In the genomic region with DNA sequence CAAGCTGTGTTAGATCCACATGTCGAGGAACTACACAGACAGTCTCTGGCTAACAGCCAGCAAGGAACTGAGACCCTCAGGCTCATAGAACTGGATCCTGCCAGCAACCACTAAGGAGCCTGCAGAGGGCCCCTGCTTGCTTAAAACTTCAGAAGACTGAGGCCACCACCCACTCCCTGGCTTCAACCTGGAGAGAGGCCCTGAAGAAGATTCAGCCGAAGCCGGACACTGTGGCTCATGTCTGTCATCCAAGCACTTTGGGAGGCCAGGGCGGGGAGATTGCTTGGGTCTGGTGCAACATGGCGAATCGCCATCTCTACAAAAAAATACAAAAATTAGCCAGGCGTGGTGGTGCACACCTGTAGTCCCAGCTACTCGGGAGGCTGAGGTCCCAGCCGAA, we compare ENCODE assay signal across 19 cellular contexts.
"Had no signal": no experiment of that assay in that cellular context is flagged by ENCODE, and none has a peak within 500 bp of the region (broad histone marks: within the 10 kb centered on the region; RNA-seq: fewer than 3 reads in every experiment).

No MANE protein-coding gene starts in this region.

- DNase-seq: activated CD4-positive, alpha-beta T cell treated with anti-CD3 and anti-CD28 coated beads for 4 hours; activated CD4-positive, alpha-beta T cell treated with anti-CD3 and anti-CD28 coated beads, Interleukin-2, amount 50 U/mL, for 4 hours; activated gamma-delta T cell treated with Interleukin-2 at 50 U/mL for 16 hours; activated naive CD4-positive, alpha-beta T cell treated with anti-CD3 and anti-CD28 coated beads, Interleukin-2, amount 50 U/mL, for 16 hours; activated T-cell treated with anti-CD3 and anti-CD28 coated beads for 4 hours; amniotic stem cell; dermis blood vessel endothelial cell; effector CD8-positive, alpha-beta T cell; midbrain; naive thymus-derived CD4-positive, alpha-beta T cell; nucleus accumbens; retina; spleen; stimulated activated CD4-positive, alpha-beta T cell treated with anti-CD3 and anti-CD28 coated beads, Interleukin-2, amount 100 ng/mL, for 48 hours; stimulated activated naive CD4-positive, alpha-beta T cell treated with Interleukin-2 at 50 U/mL for 16 hours; transverse colon had no signal

- ATAC-seq: naive thymus-derived CD4-positive, alpha-beta T cell; T-cell had no signal

- H3K27ac ChIP-seq: spleen, transverse colon had no signal

- H3K36me3 ChIP-seq: pancreas, prostate gland, spleen, transverse colon had no signal

- H3K27me3 ChIP-seq: pancreas had no signal

- H3K4me3 ChIP-seq: pancreas, prostate gland, spleen, transverse colon had no signal

- H3K9me3 ChIP-seq: pancreas, prostate gland, spleen, transverse colon had no signal
